10 cellular contexts compared by ENCODE assay signal in the genomic region with DNA sequence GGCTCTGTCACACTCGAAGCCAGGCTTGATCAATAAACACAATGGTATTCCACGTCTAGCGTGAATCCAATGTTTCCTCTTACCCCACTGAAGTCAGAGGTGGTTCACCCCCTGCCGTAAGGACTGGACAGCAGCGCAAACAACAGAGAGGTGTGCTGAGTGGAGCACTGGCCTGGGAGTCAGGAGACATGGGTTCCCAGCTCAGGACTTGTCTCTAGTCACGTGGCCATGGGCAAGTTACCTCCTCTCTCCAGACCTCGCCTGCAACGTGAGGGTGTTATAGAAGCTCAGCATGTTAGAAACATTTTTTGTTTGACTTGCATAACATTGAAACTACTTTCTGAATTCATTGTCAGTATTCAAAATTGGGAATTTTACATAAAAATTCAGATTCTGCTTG. TPM values are rescaled to one million over a fixed set of nuclear protein-coding genes. Genes with fewer than 3 reads are reported as not detected.
A peak's percentile ranks its signal among the peaks of the same experiment; 100 is the strongest.
DNase-seq lines count a peak whose midpoint lies in the region; ATAC-seq, FAIRE-seq and TF ChIP-seq lines count a peak whose summit lies in the region.
"Had no signal": no experiment of that assay in that cellular context is flagged by ENCODE, and none has a peak within 500 bp of the region (broad histone marks: within the 10 kb centered on the region; RNA-seq: fewer than 3 reads in every experiment).

No MANE protein-coding gene starts in this region.

- no peak overlapping the region for H4K91ac ChIP-seq in neuronal stem cell (ENCODE audit: low read depth, low read length, poor library complexity)

- no peaks in the 10 kb centered on the region for H3K27me3 Mint-ChIP-seq in activated T-cell treated with anti-CD3 and anti-CD28 coated beads, Interleukin-2, amount 50 U/mL, for 24 hours
- no peaks in the 10 kb centered on the region for H3K27me3 Mint-ChIP-seq in activated T-cell treated with anti-CD3 and anti-CD28 coated beads, Interleukin-2, amount 50 U/mL, for 72 hours (ENCODE audit: low read depth)
- no peaks in the 10 kb centered on the region for H3K27me3 Mint-ChIP-seq in T-helper 17 cell

- no peak overlapping the region for H3K4me3 Mint-ChIP-seq in activated T-cell treated with anti-CD3 and anti-CD28 coated beads, Interleukin-2, amount 50 U/mL, for 24 hours
- H3K4me3 Mint-ChIP-seq in activated T-cell treated with anti-CD3 and anti-CD28 coated beads, Interleukin-2, amount 50 U/mL, for 72 hours: no peak overlapping the region
- no peak overlapping the region for H3K4me3 Mint-ChIP-seq in T-helper 17 cell

- no peak overlapping the region for H2BK120ac ChIP-seq in neuronal stem cell (ENCODE audit: low read depth, low read length)

- H3K4me1 ChIP-seq in neuronal stem cell (ENCODE audit: control insufficient read depth in 2 of 2, insufficient read depth in 1 of 2, low read depth in 1 of 2, low read length in 2 of 2): peaks cover 0 to 5% of the 10 kb centered on the region in 2 donors

- no peak overlapping the region for H2BK12ac ChIP-seq in neuronal stem cell (ENCODE audit: low read length)

- no peak overlapping the region for H3K4ac ChIP-seq in neuronal stem cell (ENCODE audit: low read length)

- WGBS in neuronal stem cell (ENCODE audit: extremely low coverage in 2 of 2, insufficient read length in 2 of 2, insufficient replicate concordance in 1 of 2), 2 donors: no CpG with 5 or more reads among the region's 8 CpGs

- H3K14ac ChIP-seq in neuronal stem cell (ENCODE audit: low read length): no peak overlapping the region

- H2AK5ac ChIP-seq in neuronal stem cell (ENCODE audit: low read depth, low read length): peak overlapping the region; percentile 76

- H3K27me3 ChIP-seq in neuronal stem cell (ENCODE audit: control insufficient read depth in 3 of 3, insufficient read depth in 3 of 3, low read depth in 1 of 3, low read length in 3 of 3): peaks cover 0 to 30% (median 0%) of the 10 kb centered on the region in 3 experiments

- TF ChIP-seq POLR2A in GM12892 (IDR thresholded peaks at IDR 0.05; ENCODE audit: low read depth, low read length): no peak

- no peak overlapping the region for H2BK15ac ChIP-seq in neuronal stem cell (ENCODE audit: low read length)

- H3K27ac Mint-ChIP-seq in activated T-cell treated with anti-CD3 and anti-CD28 coated beads, Interleukin-2, amount 50 U/mL, for 24 hours: peak overlapping the region; percentile 68
- no peak overlapping the region for H3K27ac Mint-ChIP-seq in activated T-cell treated with anti-CD3 and anti-CD28 coated beads, Interleukin-2, amount 50 U/mL, for 72 hours
- H3K27ac Mint-ChIP-seq in T-helper 17 cell: peak overlapping the region; percentile 73

- H4K8ac ChIP-seq in neuronal stem cell (ENCODE audit: low read depth, low read length): no peak overlapping the region

- H3K9ac ChIP-seq in neuronal stem cell (ENCODE audit: low read depth, low read length, poor library complexity): peak overlapping the region; percentile 2

- no peak for DNase-seq in activated T-cell treated with anti-CD3 and anti-CD28 coated beads, Interleukin-2, amount 50 U/mL, for 24 hours
- DNase-seq in activated T-cell treated with anti-CD3 and anti-CD28 coated beads, Interleukin-2, amount 50 U/mL, for 72 hours: no peak
- DNase-seq in GM12892 (ENCODE audit: insufficient read length) (no peak), T-helper 17 cell (no peak), neuronal stem cell (ENCODE audit: low spot score) (no peak), iPS-NIHi7 (ENCODE audit: extremely low spot score) (no peak), islet precursor cell (no peak)
- DNase-seq: NCI-H2081 treated with DMSO at 0.1 percent for 48 hours had no signal

- no peaks in the 10 kb centered on the region for H3K9me3 ChIP-seq in T-helper 17 cell (ENCODE audit: control insufficient read depth, low read length, poor library complexity, severe bottlenecking)
- no peaks in the 10 kb centered on the region for H3K9me3 ChIP-seq in neuronal stem cell (replicated peaks in 1 of 2; ENCODE audit: control insufficient read depth in 2 of 2, insufficient read depth in 1 of 2, low read depth in 1 of 2, low read length in 2 of 2)

- H3K23ac ChIP-seq in neuronal stem cell (ENCODE audit: low read depth, low read length, poor library complexity): no peak overlapping the region

- H3K27ac ChIP-seq in neuronal stem cell (replicated peaks; ENCODE audit: low read length): no peak overlapping the region

- ATAC-seq in activated T-cell treated with anti-CD3 and anti-CD28 coated beads, Interleukin-2, amount 50 U/mL, for 72 hours (replicated peaks in 1 of 2): no peak
- ATAC-seq in T-helper 17 cell: no peak
- ATAC-seq in GM19351 (IDR thresholded peaks at IDR 0.05; ENCODE audit: unreplicated experiment): no peak

- peak overlapping the region; percentile 47 for H2BK5ac ChIP-seq in neuronal stem cell (ENCODE audit: low read length)

- H3K79me1 ChIP-seq in neuronal stem cell (ENCODE audit: low read depth, low read length): no peaks in the 10 kb centered on the region

- peaks cover 10% of the 10 kb centered on the region for H3K4me1 Mint-ChIP-seq in activated T-cell treated with anti-CD3 and anti-CD28 coated beads, Interleukin-2, amount 50 U/mL, for 24 hours (ENCODE audit: low read depth)
- peaks cover 20% of the 10 kb centered on the region for H3K4me1 Mint-ChIP-seq in activated T-cell treated with anti-CD3 and anti-CD28 coated beads, Interleukin-2, amount 50 U/mL, for 72 hours (ENCODE audit: low read depth)
- H3K4me1 Mint-ChIP-seq in T-helper 17 cell: peaks cover 13% of the 10 kb centered on the region

- no peaks in the 10 kb centered on the region for H3K9me3 Mint-ChIP-seq in activated T-cell treated with anti-CD3 and anti-CD28 coated beads, Interleukin-2, amount 50 U/mL, for 24 hours
- no peaks in the 10 kb centered on the region for H3K9me3 Mint-ChIP-seq in activated T-cell treated with anti-CD3 and anti-CD28 coated beads, Interleukin-2, amount 50 U/mL, for 72 hours

- H2AFZ ChIP-seq in neuronal stem cell (ENCODE audit: low read length): no peak overlapping the region

- no peak overlapping the region for H3K4me2 ChIP-seq in neuronal stem cell (ENCODE audit: insufficient read depth, low read length, poor library complexity, severe bottlenecking)

- H3K36me3 ChIP-seq in neuronal stem cell (replicated peaks in 1 of 2; ENCODE audit: control insufficient read depth in 2 of 2, insufficient read depth in 2 of 2, low read length in 2 of 2): no peaks in the 10 kb centered on the region

- H3K36me3 Mint-ChIP-seq in activated T-cell treated with anti-CD3 and anti-CD28 coated beads, Interleukin-2, amount 50 U/mL, for 24 hours (ENCODE audit: low read depth): peaks cover 52% of the 10 kb centered on the region
- peaks cover 0 to 3% of the 10 kb centered on the region in 2 donors for H3K36me3 Mint-ChIP-seq in activated T-cell treated with anti-CD3 and anti-CD28 coated beads, Interleukin-2, amount 50 U/mL, for 72 hours (ENCODE audit: insufficient read depth in 2 of 2)
- peaks cover 3% of the 10 kb centered on the region for H3K36me3 Mint-ChIP-seq in T-helper 17 cell (ENCODE audit: low read depth)

- FAIRE-seq in GM12892 (lab: Jason Lieb, UNC): peak; percentile 9
- FAIRE-seq: D721Med had no signal

- H3K4me3 ChIP-seq in neuronal stem cell (ENCODE audit: low read length in 2 of 2): no peak overlapping the region

- peak overlapping the region; percentile 72 for H3K18ac ChIP-seq in neuronal stem cell (ENCODE audit: low read length)

RNA-seq across cellular contexts. Expression of a gene that starts 8.9 kb away (rescaled TPM):
- 10 to 100 TPM in 1 of 2 donors, 1 to 10 TPM in 1; 9.4 to 15.1 TPM for total RNA-seq in activated T-cell treated with anti-CD3 and anti-CD28 coated beads, Interleukin-2, amount 50 U/mL, for 72 hours
- 13.1 TPM for polyA plus RNA-seq in GM12892 (2012; ENCODE audit: missing spikeins)
- 1 to 10 TPM; 2.4 to 4.4 TPM for total RNA-seq in T-helper 17 cell
- polyA plus RNA-seq in neuronal stem cell (2013, experiment 1 of 2): 60.5 TPM
- polyA plus RNA-seq in neuronal stem cell (2013, experiment 2 of 2): 61.7 TPM
